Comparison of ENCODE assay signal across 20 cellular contexts in the genomic region with DNA sequence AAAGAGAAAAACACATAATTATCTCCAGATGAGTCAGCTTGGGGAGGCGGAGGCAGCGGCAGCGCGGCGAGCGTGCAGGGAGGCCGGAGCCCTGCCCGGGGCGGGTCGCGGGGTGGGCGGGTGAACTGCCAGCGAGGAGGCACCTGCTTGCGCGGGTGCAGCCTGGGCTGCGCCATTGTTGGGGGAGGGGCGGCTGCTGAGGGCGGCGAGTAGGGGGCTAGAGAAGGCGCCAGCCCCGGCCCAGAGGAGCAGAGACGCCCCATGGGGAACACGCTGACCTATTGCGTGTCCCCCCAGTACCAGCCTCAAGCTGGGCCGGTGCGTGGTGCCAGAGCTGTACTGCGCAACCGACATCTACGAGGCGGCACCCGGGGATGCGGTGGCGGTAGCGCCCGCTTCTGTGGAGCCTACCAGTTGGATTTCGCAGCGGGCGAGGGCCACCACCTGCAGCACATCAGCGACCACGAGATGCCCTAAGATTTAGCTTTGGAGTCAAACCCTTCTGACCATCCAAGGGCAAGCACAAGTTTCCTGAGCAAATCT. TPM values are rescaled to one million over a fixed set of nuclear protein-coding genes. Genes with fewer than 3 reads are reported as not detected.
A peak's percentile ranks its signal among the peaks of the same experiment; 100 is the strongest.
DNase-seq lines count a peak whose midpoint lies in the region; ATAC-seq and TF ChIP-seq lines count a peak whose summit lies in the region.
"Had no signal": no experiment of that assay in that cellular context is flagged by ENCODE, and none has a peak within 500 bp of the region (broad histone marks: within the 10 kb centered on the region; RNA-seq: fewer than 3 reads in every experiment).

No MANE protein-coding gene starts in this region.

- 98% methylated on average over 40 of the region's 40 CpGs for WGBS in right cardiac atrium

- no peak for TF ChIP-seq CTCF in left ventricle myocardium inferior (IDR thresholded peaks at IDR 0.05; ENCODE audit: borderline replicate concordance)
- no peak for TF ChIP-seq CTCF in RWPE2 (IDR thresholded peaks at IDR 0.05; ENCODE audit: poor library complexity, severe bottlenecking)
- TF ChIP-seq CTCF in Peyer's patch (IDR thresholded peaks at IDR 0.05), result no peak

- H3K4me3 ChIP-seq in right cardiac atrium (ENCODE audit: low read length) (no peak overlapping the region), left ventricle myocardium inferior (no peak overlapping the region), RWPE2 (ENCODE audit: severe bottlenecking) (no peak overlapping the region), muscle layer of colon (ENCODE audit: low read depth in 1 of 2, low read length in 2 of 2) (no peak overlapping the region), Peyer's patch (no peak overlapping the region)

- no peak for TF ChIP-seq POLR2A in Peyer's patch (IDR thresholded peaks at IDR 0.05)

- no peaks in the 10 kb centered on the region for H3K9me3 ChIP-seq in right cardiac atrium (ENCODE audit: control insufficient read depth, low read length)
- peaks cover 5% of the 10 kb centered on the region for H3K9me3 ChIP-seq in left ventricle myocardium inferior (replicated peaks)
- H3K9me3 ChIP-seq in RWPE2 (ENCODE audit: severe bottlenecking), result peaks cover 4% of the 10 kb centered on the region
- no peaks in the 10 kb centered on the region for H3K9me3 ChIP-seq in muscle layer of colon (ENCODE audit: low read length)
- no peaks in the 10 kb centered on the region for H3K9me3 ChIP-seq in Peyer's patch

- DNase-seq in right cardiac atrium (peak in 2 of 3 donors; percentile 39 to 61), left ventricle myocardium inferior (no peak), RWPE2 (ENCODE audit: low spot score) (peak; percentile 45), Peyer's patch (no peak), OCI-M2 (lab: John Stamatoyannopoulos, UW; ENCODE audit: unreplicated experiment) (no peak)
- DNase-seq: AML-193; C1 segment of cervical spinal cord; CD4-positive, alpha-beta memory T cell; COR-L47; GOT3; NCI-H1048; NCI-H1417 treated with DMSO at 0.1 percent for 48 hours; NCI-H1694 treated with DMSO at 0.1 percent for 48 hours; NCI-H2081; NCI-H524 treated with DMSO at 0.1 percent for 48 hours; NCI-H774; PC-3; SHP77 had no signal

- peaks cover 47% of the 10 kb centered on the region for H3K36me3 ChIP-seq in left ventricle myocardium inferior
- peaks cover 25% of the 10 kb centered on the region for H3K36me3 ChIP-seq in RWPE2 (ENCODE audit: low read depth)
- peaks cover 6% of the 10 kb centered on the region for H3K36me3 ChIP-seq in muscle layer of colon (ENCODE audit: insufficient read depth, low read length)
- peaks cover 0 to 21% (median 0%) of the 10 kb centered on the region in 3 donors for H3K36me3 ChIP-seq in Peyer's patch

- no peak overlapping the region for H3K27ac ChIP-seq in right cardiac atrium (ENCODE audit: low read length)
- no peak overlapping the region for H3K27ac ChIP-seq in left ventricle myocardium inferior (replicated peaks)
- no peak overlapping the region for H3K27ac ChIP-seq in RWPE2 (ENCODE audit: poor library complexity, severe bottlenecking)
- H3K27ac ChIP-seq in muscle layer of colon (ENCODE audit: low read depth, low read length), result peak overlapping the region; percentile 38
- no peak overlapping the region for H3K27ac ChIP-seq in Peyer's patch

- H3K4me1 ChIP-seq in right cardiac atrium (ENCODE audit: control insufficient read depth, insufficient read depth, low read length), result no peaks in the 10 kb centered on the region
- H3K4me1 ChIP-seq in left ventricle myocardium inferior, result peaks cover 40% of the 10 kb centered on the region
- no peaks in the 10 kb centered on the region for H3K4me1 ChIP-seq in RWPE2 (ENCODE audit: insufficient read depth, poor library complexity, severe bottlenecking)
- H3K4me1 ChIP-seq in muscle layer of colon (ENCODE audit: insufficient read depth, low read length), result peaks cover 8% of the 10 kb centered on the region
- H3K4me1 ChIP-seq in Peyer's patch, result no peaks in the 10 kb centered on the region

- no peak overlapping the region for H3K9ac ChIP-seq in muscle layer of colon (ENCODE audit: low read length)

- H3K27me3 ChIP-seq in right cardiac atrium (ENCODE audit: control insufficient read depth, insufficient read depth) (no peaks in the 10 kb centered on the region), left ventricle myocardium inferior (ENCODE audit: low read depth) (no peaks in the 10 kb centered on the region), RWPE2 (ENCODE audit: insufficient read depth, poor library complexity, severe bottlenecking) (no peaks in the 10 kb centered on the region), muscle layer of colon (ENCODE audit: control insufficient read depth in 1 of 2, insufficient read depth in 2 of 2, low read length in 2 of 2) (no peaks in the 10 kb centered on the region), Peyer's patch (no peaks in the 10 kb centered on the region)

- ATAC-seq in right cardiac atrium, result peak in 1 of 2 donors; percentile 14
- ATAC-seq in RWPE2 (ENCODE audit: low read depth), result no peak
- ATAC-seq in GM21529 (IDR thresholded peaks at IDR 0.05; ENCODE audit: unreplicated experiment), result no peak
- ATAC-seq: PC-3 had no signal

- intact Hi-C loops in right cardiac atrium (cut with DNase I) (no loop called here), left ventricle myocardium inferior (cut with micrococcal nuclease) (no loop called here)

RNA-seq across cellular contexts. Expression of a gene that starts 16.7 kb away (rescaled TPM):
- total RNA-seq in right cardiac atrium, result 10 to 100 TPM in 1 of 4 donors, 1 to 10 TPM in 3; 3.9 to 10.2 (median 7.7) TPM
- polyA plus RNA-seq in right cardiac atrium, result 1.7 TPM
- total RNA-seq in left ventricle myocardium inferior, result 4.6 TPM
- total RNA-seq in Peyer's patch, result 10 to 100 TPM in 1 of 4 donors, 1 to 10 TPM in 3; 5.1 to 16.5 (median 7.2) TPM

Comparison
In these comparisons a context has a peak if more than half of its experiments do, and no peak if none do; other contexts are left out.
1. DNase-seq: peak in right cardiac atrium (2 of 3) and RWPE2 (single experiment); none in left ventricle myocardium inferior (single experiment), Peyer's patch (0 of 3) and OCI-M2 (single experiment).